1 cellular context compared by ENCODE assay signal in the genomic region with DNA sequence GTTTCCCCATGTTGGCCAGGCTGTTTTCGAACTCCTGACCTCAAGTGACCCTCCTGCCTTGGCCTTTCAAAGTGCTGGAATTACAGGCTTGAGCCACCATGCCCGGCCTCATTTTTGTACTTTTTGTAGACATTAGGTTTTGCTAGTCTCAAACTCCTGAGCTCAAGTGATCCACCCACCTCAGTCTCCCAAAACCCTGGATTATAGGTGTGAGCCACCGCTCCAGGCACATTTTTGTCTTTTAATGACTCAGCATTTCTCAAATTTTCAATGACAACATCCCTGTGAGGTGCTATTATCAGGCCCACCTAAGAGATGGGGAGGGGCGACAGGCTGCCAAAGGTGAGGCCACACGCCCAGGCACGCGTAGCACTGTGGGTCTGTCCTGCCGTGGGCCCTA.
TF ChIP-seq lines count a peak whose summit lies in the region.

No MANE protein-coding gene starts in this region.

TF ChIP-seq in HepG2, 621 proteins besides CTCF, POLR2A, EP300 and RAD21:
- TF ChIP-seq MAFF (IDR thresholded peaks at IDR 0.05; ENCODE audit: low read depth, low read length) (peak; percentile 92), ZNF232 (CRISPR knock-in tag; IDR thresholded peaks at IDR 0.05; ENCODE audit: borderline replicate concordance) (no peak), ZNF800 (CRISPR knock-in tag; IDR thresholded peaks at IDR 0.05) (no peak), MAFK (conservative IDR thresholded peaks at IDR 0.05 in 1 of 2, IDR thresholded peaks at IDR 0.05 in 1 of 2; ENCODE audit: low read length in 2 of 2) (peak; percentile 95 to 97), NR2F6 (IDR thresholded peaks at IDR 0.05) (no peak), NR2F6 (CRISPR knock-in tag; IDR thresholded peaks at IDR 0.05) (no peak), ZNF34 (CRISPR knock-in tag; IDR thresholded peaks at IDR 0.05; ENCODE audit: borderline replicate concordance) (no peak), ZIK1 (CRISPR knock-in tag; IDR thresholded peaks at IDR 0.05; ENCODE audit: borderline replicate concordance, low read depth) (no peak), ZNF749 (CRISPR knock-in tag; IDR thresholded peaks at IDR 0.05; ENCODE audit: borderline replicate concordance) (no peak), NFE2L2 (IDR thresholded peaks at IDR 0.05; ENCODE audit: low read length) (peak; percentile 89), CCDC6 (CRISPR knock-in tag; IDR thresholded peaks at IDR 0.05) (no peak), MTA3 (CRISPR knock-in tag; IDR thresholded peaks at IDR 0.05) (no peak), ZNF703 (CRISPR knock-in tag; IDR thresholded peaks at IDR 0.05; ENCODE audit: borderline replicate concordance) (no peak), ZSCAN21 (CRISPR knock-in tag; IDR thresholded peaks at IDR 0.05; ENCODE audit: borderline replicate concordance) (no peak), HIVEP1 (CRISPR knock-in tag; IDR thresholded peaks at IDR 0.05) (no peak), ZBTB26 (CRISPR knock-in tag; IDR thresholded peaks at IDR 0.05; ENCODE audit: borderline replicate concordance) (no peak), ELF3 (CRISPR knock-in tag; IDR thresholded peaks at IDR 0.05) (no peak), NAIF1 (CRISPR knock-in tag; IDR thresholded peaks at IDR 0.05; ENCODE audit: borderline replicate concordance) (no peak), KLF9 (CRISPR knock-in tag; IDR thresholded peaks at IDR 0.05; ENCODE audit: low read depth) (no peak), NR2F2 (IDR thresholded peaks at IDR 0.05; ENCODE audit: borderline replicate concordance, low read depth) (no peak), PAX8 (CRISPR knock-in tag; IDR thresholded peaks at IDR 0.05; ENCODE audit: borderline replicate concordance) (no peak), XBP1 (CRISPR knock-in tag; IDR thresholded peaks at IDR 0.05) (no peak), HMG20A (CRISPR knock-in tag; IDR thresholded peaks at IDR 0.05; ENCODE audit: borderline replicate concordance) (no peak), SP1 (IDR thresholded peaks at IDR 0.05) (no peak), SP1 (CRISPR knock-in tag; IDR thresholded peaks at IDR 0.05) (no peak), ARHGAP35 (CRISPR knock-in tag; IDR thresholded peaks at IDR 0.05; ENCODE audit: borderline replicate concordance) (no peak), SAFB2 (CRISPR knock-in tag; IDR thresholded peaks at IDR 0.05; ENCODE audit: borderline replicate concordance, low read depth) (no peak), GABPA (IDR thresholded peaks at IDR 0.05; ENCODE audit: low read depth, low read length) (no peak), GABPA (CRISPR knock-in tag; IDR thresholded peaks at IDR 0.05; ENCODE audit: low read depth) (no peak), AHR (CRISPR knock-in tag; IDR thresholded peaks at IDR 0.05) (no peak), IKZF4 (CRISPR knock-in tag; IDR thresholded peaks at IDR 0.05; ENCODE audit: borderline replicate concordance, low read depth, not compliant biosample characterization) (no peak), ZNF556 (CRISPR knock-in tag; IDR thresholded peaks at IDR 0.05; ENCODE audit: borderline replicate concordance) (0 out of 2 replicates have a peak, but pooled peaks have one; percentile 26)
- TF ChIP-seq, protein P1, sequence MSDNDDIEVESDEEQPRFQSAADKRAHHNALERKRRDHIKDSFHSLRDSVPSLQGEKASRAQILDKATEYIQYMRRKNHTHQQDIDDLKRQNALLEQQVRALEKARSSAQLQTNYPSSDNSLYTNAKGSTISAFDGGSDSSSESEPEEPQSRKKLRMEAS (IDR thresholded peaks at IDR 0.05): no peak
